In the genomic region with DNA sequence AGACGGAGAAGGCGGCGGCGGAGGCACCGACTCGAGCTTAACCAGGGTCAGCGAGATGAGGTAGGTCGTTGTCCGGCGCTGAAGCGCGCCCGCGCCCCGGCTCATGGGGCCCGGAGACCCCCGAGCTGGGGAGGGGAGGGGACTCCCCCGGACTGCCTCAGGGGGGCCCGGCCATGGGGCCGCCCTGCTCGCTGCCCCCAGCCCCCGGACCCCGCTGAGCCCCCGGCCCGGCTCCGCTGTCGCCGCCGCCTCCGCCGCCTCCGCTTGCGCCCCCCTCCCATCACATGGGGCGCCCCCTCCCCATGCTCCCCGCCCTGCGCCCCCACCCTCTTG, we compare ENCODE assay signal across 13 cellular contexts. TPM values are rescaled to one million over a fixed set of nuclear protein-coding genes. Genes with fewer than 3 reads are reported as not detected.
DNase-seq lines count a peak whose midpoint lies in the region; ATAC-seq, FAIRE-seq and TF ChIP-seq lines count a peak whose summit lies in the region.
"Had no signal": no experiment of that assay in that cellular context is flagged by ENCODE, and none has a peak within 500 bp of the region (broad histone marks: within the 10 kb centered on the region; RNA-seq: fewer than 3 reads in every experiment).

No MANE protein-coding gene starts in this region.

- H3K27ac ChIP-seq in keratinocyte (ENCODE audit: control insufficient read depth, insufficient read depth, low read length) (no peak overlapping the region), stomach (no peak overlapping the region)

- H3K79me2 ChIP-seq in keratinocyte (ENCODE audit: control insufficient read depth, insufficient read depth, low read length) = no peaks in the 10 kb centered on the region

- H3K4me1 Mint-ChIP-seq in chondrocyte (ENCODE audit: low read depth) = peaks cover 22% of the 10 kb centered on the region
- peaks cover 30 to 55% (median 50%) of the 10 kb centered on the region in 4 donors for H3K4me1 Mint-ChIP-seq in naive thymus-derived CD8-positive, alpha-beta T cell

- H3K4me3 ChIP-seq in HFF-Myc (replicated peaks; ENCODE audit: low read depth, low read length) (peak overlapping the region; percentile 26), keratinocyte (ENCODE audit: control insufficient read depth in 2 of 3, extremely low read depth in 1 of 3, insufficient read depth in 2 of 3, low read depth in 1 of 3, low read length in 3 of 3) (peak overlapping the region in 1 of 3 experiments; percentile 13), stomach (peak overlapping the region; percentile 30 to 48 (median 38))

- no peak overlapping the region for H2AFZ ChIP-seq in keratinocyte (ENCODE audit: control insufficient read depth, low read length)

- peak overlapping the region; percentile 40 for H3K4me2 ChIP-seq in keratinocyte (ENCODE audit: control insufficient read depth, extremely low read depth, insufficient read depth, low read depth, low read length)

- dilution Hi-C loops in keratinocyte (cut with MboI; ENCODE audit: extremely low pct_ligation_motif_present, low sequenced_read_pairs) = loop anchor here (25.0 kb wide), 1 partner anchor 151 kb away; a partner anchor contains a TSS

- H3K27me3 ChIP-seq in keratinocyte (ENCODE audit: control insufficient read depth, extremely low read depth, insufficient read depth, low read length) = peaks cover 60% of the 10 kb centered on the region
- peaks cover 16 to 99% (median 62%) of the 10 kb centered on the region in 3 donors for H3K27me3 ChIP-seq in stomach

- H3K27me3 Mint-ChIP-seq in chondrocyte (ENCODE audit: low read depth) = peaks cover 43% of the 10 kb centered on the region
- H3K27me3 Mint-ChIP-seq in naive thymus-derived CD8-positive, alpha-beta T cell = no peaks in the 10 kb centered on the region

- no peak for TF ChIP-seq EP300 in stomach (IDR thresholded peaks at IDR 0.05)

- no peak overlapping the region for H3K9ac ChIP-seq in keratinocyte (ENCODE audit: control insufficient read depth, extremely low read depth, insufficient read depth, low read length)

- 9 to 60% (median 13%) methylated on average over 5 to 36 of the region's 36 CpGs; no CpG with 5 or more reads in 1 of the 5 donors for WGBS in stomach, 5 donors

- no peaks in the 10 kb centered on the region for H4K20me1 ChIP-seq in keratinocyte (ENCODE audit: control insufficient read depth, extremely low read depth, insufficient read depth, low read length)

- no peak for ATAC-seq in HG03520 (IDR thresholded peaks at IDR 0.05; ENCODE audit: unreplicated experiment)
- no peak for ATAC-seq in HG02623 (IDR thresholded peaks at IDR 0.05; ENCODE audit: unreplicated experiment)
- ATAC-seq in naive thymus-derived CD8-positive, alpha-beta T cell = no peak
- ATAC-seq in GM19452 (IDR thresholded peaks at IDR 0.05; ENCODE audit: unreplicated experiment) = no peak
- ATAC-seq: sciatic nerve had no signal

- TF ChIP-seq CTCF in HFF-Myc (IDR thresholded peaks at IDR 0.05; ENCODE audit: low read depth, low read length, missing control alignments) (no peak), chondrocyte (IDR thresholded peaks at IDR 0.05) (peak; percentile 23), keratinocyte (optimal IDR thresholded peaks at IDR 0.05 in 1 of 3, IDR thresholded peaks at IDR 0.05 in 1 of 3, conservative IDR thresholded peaks at IDR 0.05 in 1 of 3; ENCODE audit: extremely low read depth in 1 of 3, insufficient read depth in 2 of 3, low read length in 3 of 3) (no peak), stomach (IDR thresholded peaks at IDR 0.05) (no peak)

- H3K9me3 ChIP-seq in keratinocyte (ENCODE audit: control insufficient read depth, low read depth, low read length) (no peaks in the 10 kb centered on the region), stomach (no peaks in the 10 kb centered on the region)

- POLR2A ChIA-PET in naive thymus-derived CD8-positive, alpha-beta T cell (lab: Charles Lee) = interaction anchor here (0.6 to 1.3 kb wide), 3 partner anchors 13 to 268 kb away, joined by 4 to 12 read pairs (median 10); no protein-coding TSS in a partner anchor

- no peaks in the 10 kb centered on the region for H3K9me3 Mint-ChIP-seq in chondrocyte (ENCODE audit: low read depth)
- no peaks in the 10 kb centered on the region for H3K9me3 Mint-ChIP-seq in naive thymus-derived CD8-positive, alpha-beta T cell
- H3K9me3 Mint-ChIP-seq: mesothelial cell of epicardium had no signal

- H3K36me3 ChIP-seq in keratinocyte (ENCODE audit: control insufficient read depth in 2 of 2, extremely low read depth in 1 of 2, insufficient read depth in 2 of 2, low read length in 2 of 2) (no peaks in the 10 kb centered on the region), stomach (peaks cover 0 to 15% (median 0%) of the 10 kb centered on the region in 4 donors)

- no peaks in the 10 kb centered on the region for H3K36me3 Mint-ChIP-seq in chondrocyte (ENCODE audit: low read depth)
- peaks cover 0 to 50% (median 6%) of the 10 kb centered on the region in 3 donors for H3K36me3 Mint-ChIP-seq in naive thymus-derived CD8-positive, alpha-beta T cell
- H3K36me3 Mint-ChIP-seq: mesothelial cell of epicardium had no signal

- no peaks in the 10 kb centered on the region for H3K9me1 ChIP-seq in keratinocyte (ENCODE audit: control insufficient read depth, extremely low read depth, insufficient read depth, low read length)

- no peak overlapping the region for H3K27ac Mint-ChIP-seq in chondrocyte (ENCODE audit: unreplicated experiment)
- H3K27ac Mint-ChIP-seq in naive thymus-derived CD8-positive, alpha-beta T cell = no peak overlapping the region
- H3K27ac Mint-ChIP-seq: mesothelial cell of epicardium had no signal

- H3K4me1 ChIP-seq in keratinocyte (ENCODE audit: control insufficient read depth, extremely low read depth, insufficient read depth, low read length) (peaks cover 19% of the 10 kb centered on the region), stomach (peaks cover 32 to 60% (median 41%) of the 10 kb centered on the region in 4 donors)

- DNase-seq in HFF-Myc (ENCODE audit: extremely low read depth, low read depth) (no peak), chondrocyte (ENCODE audit: low spot score) (no peak), keratinocyte (ENCODE audit: low read depth, low spot score) (no peak), stomach (no peak)
- no peak for DNase-seq in naive thymus-derived CD8-positive, alpha-beta T cell
- DNase-seq: DMS 273 treated with DMSO at 0.1 percent for 48 hours, NCI-H1092, NCI-H524 treated with DMSO at 0.1 percent for 48 hours had no signal

- FAIRE-seq in keratinocyte (lab: Jason Lieb, UNC) = no peak

- intact Hi-C loops in stomach (cut with DNase I; ENCODE audit: low total_unique reads) = no loop called here

- no peak overlapping the region for H3K4me3 Mint-ChIP-seq in chondrocyte (ENCODE audit: unreplicated experiment)
- H3K4me3 Mint-ChIP-seq in naive thymus-derived CD8-positive, alpha-beta T cell = no peak overlapping the region

- no peak for TF ChIP-seq POLR2A in stomach (IDR thresholded peaks at IDR 0.05)

RNA-seq across cellular contexts. Expression of a gene that starts 0.4 kb away (rescaled TPM):
- 1.9 to 3.1 TPM (median 1.9 TPM) in 3 replicates for total RNA-seq in chondrocyte
- 0.13 to 0.18 TPM (median 0.15 TPM) in 3 replicates for polyA plus RNA-seq in keratinocyte
- not detected for polyA plus RNA-seq in keratinocyte (2011; ENCODE audit: low read depth)
- polyA plus RNA-seq in keratinocyte (2011; cell fraction: cytosol; rRNA removed) = 0.14 and 0.29 TPM in 2 replicates
- 0.14 and 0.28 TPM in 2 replicates for polyA plus RNA-seq in keratinocyte (2011; cell fraction: nucleus; rRNA removed)
- polyA plus RNA-seq in keratinocyte (2012; ENCODE audit: low replicate concordance) = 0.10 and 0.32 TPM in 2 replicates
- polyA minus RNA-seq in keratinocyte = 0.07 to 0.59 TPM (median 0.42 TPM) in 3 replicates
- not detected for polyA minus RNA-seq in keratinocyte (2011; cell fraction: cytosol; rRNA and poly(A)+ RNA removed)
- polyA minus RNA-seq in keratinocyte (2011; cell fraction: nucleus; rRNA and poly(A)+ RNA removed) = 0.16 and 0.53 TPM in 2 replicates
- total RNA-seq in stomach = 1 to 10 TPM in 2 of 5 donors, under 1 TPM in 2, not detected in 1; under 0.01 to 5.7 (median 1.5) TPM
- under 1 TPM; 0.53 to 0.68 (median 0.61) TPM for polyA plus RNA-seq in stomach
- 10 to 100 TPM; 54.4 to 58.8 TPM for total RNA-seq in naive thymus-derived CD8-positive, alpha-beta T cell
- 1 to 10 TPM; 4.3 to 6.9 (median 5.6) TPM for polyA plus RNA-seq in naive thymus-derived CD8-positive, alpha-beta T cell

RNA-seq across cellular contexts. Expression of a gene that starts 6.7 kb away (rescaled TPM):
- total RNA-seq in chondrocyte = 21.2 to 29.3 TPM (median 21.5 TPM) in 3 replicates
- polyA plus RNA-seq in keratinocyte = 37.4 to 47.7 TPM (median 40.6 TPM) in 3 replicates
- polyA plus RNA-seq in keratinocyte (2011; ENCODE audit: low read depth) = 11.4 TPM
- 20.6 and 30.6 TPM in 2 replicates for polyA plus RNA-seq in keratinocyte (2011; cell fraction: cytosol; rRNA removed)
- polyA plus RNA-seq in keratinocyte (2011; cell fraction: nucleus; rRNA removed) = 24.7 and 38.6 TPM in 2 replicates
- polyA plus RNA-seq in keratinocyte (2012; ENCODE audit: low replicate concordance) = 29.2 and 34.1 TPM in 2 replicates
- polyA minus RNA-seq in keratinocyte = 31.7 to 47.4 TPM (median 40.0 TPM) in 3 replicates
- 26.3 TPM for polyA minus RNA-seq in keratinocyte (2011; cell fraction: cytosol; rRNA and poly(A)+ RNA removed)
- 14.8 and 23.6 TPM in 2 replicates for polyA minus RNA-seq in keratinocyte (2011; cell fraction: nucleus; rRNA and poly(A)+ RNA removed)
- 10 to 100 TPM; 10.1 to 46.8 (median 20.4) TPM for total RNA-seq in stomach
- polyA plus RNA-seq in stomach = 10 to 100 TPM; 14.7 to 27.5 (median 18.4) TPM
- 10 to 100 TPM; 22.5 to 24.8 TPM for total RNA-seq in naive thymus-derived CD8-positive, alpha-beta T cell
- 10 to 100 TPM; 42.2 to 53.3 (median 47.3) TPM for polyA plus RNA-seq in naive thymus-derived CD8-positive, alpha-beta T cell

RNA-seq across cellular contexts. Expression of a gene that starts 14.0 kb away (rescaled TPM):
- total RNA-seq in chondrocyte (136 to 140 TPM (median 139 TPM) in 3 replicates), stomach (100 to 1,000 TPM in 2 of 5 donors, 10 to 100 TPM in 3; 26.3 to 113 (median 39.1) TPM)
- polyA plus RNA-seq in keratinocyte (146 to 176 TPM (median 153 TPM) in 3 replicates), stomach (10 to 100 TPM; 43.7 to 70.7 (median 57.3) TPM)
- 45.4 TPM for polyA plus RNA-seq in keratinocyte (2011; ENCODE audit: low read depth)
- polyA plus RNA-seq in keratinocyte (2011; cell fraction: cytosol; rRNA removed) = 120 and 126 TPM in 2 replicates
- polyA plus RNA-seq in keratinocyte (2011; cell fraction: nucleus; rRNA removed) = 61.6 and 74.2 TPM in 2 replicates
- 67.0 and 79.0 TPM in 2 replicates for polyA plus RNA-seq in keratinocyte (2012; ENCODE audit: low replicate concordance)
- 92.1 to 131 TPM (median 124 TPM) in 3 replicates for polyA minus RNA-seq in keratinocyte
- polyA minus RNA-seq in keratinocyte (2011; cell fraction: cytosol; rRNA and poly(A)+ RNA removed) = 107 TPM
- polyA minus RNA-seq in keratinocyte (2011; cell fraction: nucleus; rRNA and poly(A)+ RNA removed) = 22.1 and 23.2 TPM in 2 replicates
- total RNA-seq in naive thymus-derived CD8-positive, alpha-beta T cell = 10 to 100 TPM; 44.6 to 49.0 TPM
- polyA plus RNA-seq in naive thymus-derived CD8-positive, alpha-beta T cell = 100 to 1,000 TPM in 1 of 3 donors, 10 to 100 TPM in 2; 71.3 to 101 (median 80.5) TPM

RNA-seq across cellular contexts. Expression of a gene that starts 16.8 kb away (rescaled TPM):
- total RNA-seq in chondrocyte (17.3 to 22.1 TPM (median 21.8 TPM) in 3 replicates), stomach (10 to 100 TPM in 1 of 5 donors, 1 to 10 TPM in 4; 1.0 to 14.7 (median 8.7) TPM)
- polyA plus RNA-seq in keratinocyte (10.9 to 17.0 TPM (median 12.4 TPM) in 3 replicates), stomach (10 to 100 TPM in 2 of 3 donors, 1 to 10 TPM in 1; 7.0 to 16.0 (median 14.7) TPM)
- polyA plus RNA-seq in keratinocyte (2011; ENCODE audit: low read depth) = 4.9 TPM
- 9.6 and 13.5 TPM in 2 replicates for polyA plus RNA-seq in keratinocyte (2011; cell fraction: cytosol; rRNA removed)
- polyA plus RNA-seq in keratinocyte (2011; cell fraction: nucleus; rRNA removed) = 16.9 and 17.9 TPM in 2 replicates
- polyA plus RNA-seq in keratinocyte (2012; ENCODE audit: low replicate concordance) = 13.6 and 14.4 TPM in 2 replicates
- 13.7 to 27.7 TPM (median 18.3 TPM) in 3 replicates for polyA minus RNA-seq in keratinocyte
- polyA minus RNA-seq in keratinocyte (2011; cell fraction: cytosol; rRNA and poly(A)+ RNA removed) = 20.9 TPM
- polyA minus RNA-seq in keratinocyte (2011; cell fraction: nucleus; rRNA and poly(A)+ RNA removed) = 4.5 and 8.8 TPM in 2 replicates
- 10 to 100 TPM; 59.5 to 64.8 TPM for total RNA-seq in naive thymus-derived CD8-positive, alpha-beta T cell
- polyA plus RNA-seq in naive thymus-derived CD8-positive, alpha-beta T cell = 1 to 10 TPM; 2.2 to 6.6 (median 4.5) TPM

RNA-seq across cellular contexts. Expression of a gene that starts 28.8 kb away (rescaled TPM):
- total RNA-seq in chondrocyte (2.1 to 3.2 TPM (median 2.3 TPM) in 3 replicates), stomach (1 to 10 TPM in 4 of 5 donors, not detected in 1; 1.0 to 3.1 (median 1.8) TPM)
- polyA plus RNA-seq in keratinocyte (19.0 to 40.5 TPM (median 33.6 TPM) in 3 replicates), stomach (1 to 10 TPM in 1 of 3 donors, under 1 TPM in 2; 0.56 to 1.4 (median 0.73) TPM)
- 2.2 TPM for polyA plus RNA-seq in keratinocyte (2011; ENCODE audit: low read depth)
- 19.7 and 19.8 TPM in 2 replicates for polyA plus RNA-seq in keratinocyte (2011; cell fraction: cytosol; rRNA removed)
- 43.4 and 50.3 TPM in 2 replicates for polyA plus RNA-seq in keratinocyte (2011; cell fraction: nucleus; rRNA removed)
- polyA plus RNA-seq in keratinocyte (2012; ENCODE audit: low replicate concordance) = 5.4 and 33.7 TPM in 2 replicates
- polyA minus RNA-seq in keratinocyte = 14.0 to 33.1 TPM (median 26.7 TPM) in 3 replicates
- polyA minus RNA-seq in keratinocyte (2011; cell fraction: cytosol; rRNA and poly(A)+ RNA removed) = 30.1 TPM
- 13.7 and 14.6 TPM in 2 replicates for polyA minus RNA-seq in keratinocyte (2011; cell fraction: nucleus; rRNA and poly(A)+ RNA removed)
- total RNA-seq in naive thymus-derived CD8-positive, alpha-beta T cell = 1 to 10 TPM; 1.4 to 1.6 TPM
- polyA plus RNA-seq in naive thymus-derived CD8-positive, alpha-beta T cell = not detected

Comparison
In these comparisons a context has a peak if more than half of its experiments do, and no peak if none do; other contexts are left out.
1. RNA of a gene that starts 0.4 kb away (total RNA-seq): 54.4 to 58.8 TPM in naive thymus-derived CD8-positive, alpha-beta T cell; 1.9 to 3.1 TPM in chondrocyte and under 0.01 to 5.7 TPM in stomach; every median in the first group is over 4 times any median in the second.